ENCODE assay signal across 16 cellular contexts in genomic region chr6:42276008-42276890, GRCh38. TPM values are rescaled to one million over a fixed set of nuclear protein-coding genes. Genes with fewer than 3 reads are reported as not detected.
DNase-seq lines count a peak whose midpoint lies in the region; ATAC-seq and TF ChIP-seq lines count a peak whose summit lies in the region.
"Had no signal": no experiment of that assay in that cellular context is flagged by ENCODE, and none has a peak within 500 bp of the region (broad histone marks: within the 10 kb centered on the region; RNA-seq: fewer than 3 reads in every experiment).

No MANE protein-coding gene starts in this region.

- no peak for TF ChIP-seq POLR2A in suprapubic skin (IDR thresholded peaks at IDR 0.05)

- H3K4me1 ChIP-seq in left lung = peaks cover 14 to 26% of the 10 kb centered on the region in 2 donors
- H3K4me1 ChIP-seq in suprapubic skin = peaks cover 25% of the 10 kb centered on the region
- H3K4me1 ChIP-seq: right lobe of liver had no signal

- H3K9me3 Mint-ChIP-seq in T-helper 1 cell treated with Interleukin-12 subunit alpha and Interleukin-12 subunit beta and Interleukin-4 antibody, amounts not matched to agents 30 μg/mL and 1 μg/mL, for 36 hours = no peaks in the 10 kb centered on the region
- H3K9me3 Mint-ChIP-seq: activated B cell treated with CpG ODN at 0.5 μM for 24 hours; activated naive CD8-positive, alpha-beta T cell treated with anti-CD3 and anti-CD28 coated beads for 36 hours had no signal

- H3K36me3 ChIP-seq in left lung = no peaks in the 10 kb centered on the region
- H3K36me3 ChIP-seq in suprapubic skin = no peaks in the 10 kb centered on the region
- H3K36me3 ChIP-seq: Peyer's patch, right lobe of liver had no signal

- H3K27me3 ChIP-seq in left lung (no peaks in the 10 kb centered on the region), suprapubic skin (no peaks in the 10 kb centered on the region)
- H3K27me3 ChIP-seq: Peyer's patch, right lobe of liver had no signal

- H3K4me1 Mint-ChIP-seq in T-helper 1 cell treated with Interleukin-12 subunit alpha and Interleukin-12 subunit beta and Interleukin-4 antibody, amounts not matched to agents 30 μg/mL and 1 μg/mL, for 36 hours (ENCODE audit: low read depth) = peaks cover 22% of the 10 kb centered on the region

- no peaks in the 10 kb centered on the region for H3K27me3 Mint-ChIP-seq in T-helper 1 cell treated with Interleukin-12 subunit alpha and Interleukin-12 subunit beta and Interleukin-4 antibody, amounts not matched to agents 30 μg/mL and 1 μg/mL, for 36 hours (ENCODE audit: low read depth)
- H3K27me3 Mint-ChIP-seq: activated B cell treated with CpG ODN at 0.5 μM for 24 hours; activated naive CD8-positive, alpha-beta T cell treated with anti-CD3 and anti-CD28 coated beads for 36 hours had no signal

- WGBS in suprapubic skin = 67% methylated on average over 13 of the region's 13 CpGs

- peaks cover 12% of the 10 kb centered on the region for H3K36me3 Mint-ChIP-seq in T-helper 1 cell treated with Interleukin-12 subunit alpha and Interleukin-12 subunit beta and Interleukin-4 antibody, amounts not matched to agents 30 μg/mL and 1 μg/mL, for 36 hours (ENCODE audit: low read depth)

- H3K9me3 ChIP-seq in left lung (no peaks in the 10 kb centered on the region), suprapubic skin (no peaks in the 10 kb centered on the region)
- H3K9me3 ChIP-seq: Peyer's patch, right lobe of liver had no signal

- no peak overlapping the region for H3K4me3 Mint-ChIP-seq in T-helper 1 cell treated with Interleukin-12 subunit alpha and Interleukin-12 subunit beta and Interleukin-4 antibody, amounts not matched to agents 30 μg/mL and 1 μg/mL, for 36 hours
- H3K4me3 Mint-ChIP-seq: activated B cell treated with CpG ODN at 0.5 μM for 24 hours; activated naive CD8-positive, alpha-beta T cell treated with anti-CD3 and anti-CD28 coated beads for 36 hours had no signal

- TF ChIP-seq CTCF in choroid plexus epithelial cell (conservative IDR thresholded peaks at IDR 0.05; ENCODE audit: low read depth, low read length) = no peak
- no peak for TF ChIP-seq CTCF in left lung (IDR thresholded peaks at IDR 0.05)
- TF ChIP-seq CTCF in suprapubic skin (IDR thresholded peaks at IDR 0.05) = no peak

- ATAC-seq in left lung (no peak), GM18907 (IDR thresholded peaks at IDR 0.05; ENCODE audit: unreplicated experiment) (no peak)

- H3K4me3 ChIP-seq in choroid plexus epithelial cell (ENCODE audit: low read depth, low read length) (no peak overlapping the region), left lung (no peak overlapping the region), suprapubic skin (no peak overlapping the region)
- H3K4me3 ChIP-seq: Peyer's patch, right lobe of liver had no signal

- TF ChIP-seq EP300 in suprapubic skin (IDR thresholded peaks at IDR 0.05) = no peak

- peak overlapping the region; percentile 45 to 51 for H3K27ac ChIP-seq in left lung
- peak overlapping the region; percentile 36 for H3K27ac ChIP-seq in suprapubic skin
- H3K27ac ChIP-seq: 22Rv1, epithelial cell of prostate, right lobe of liver had no signal

- intact Hi-C loops in left lung (cut with DNase I) = no loop called here

- DNase-seq in T-helper 1 cell (no peak), choroid plexus epithelial cell (ENCODE audit: low read depth) (peak; percentile 73), left lung (no peak), suprapubic skin (ENCODE audit: low spot score in 2 of 2) (no peak), NCI-H1417 (lab: John Stamatoyannopoulos, UW) (no peak), AML-193 (lab: John Stamatoyannopoulos, UW) (no peak)
- DNase-seq: activated B cell treated with CpG ODN at 0.5 μM for 24 hours; activated naive CD8-positive, alpha-beta T cell treated with anti-CD3 and anti-CD28 coated beads for 36 hours; EL; NCI-H2029 treated with DMSO at 0.1 percent for 48 hours; Peyer's patch; right lobe of liver had no signal

- H3K27ac Mint-ChIP-seq in T-helper 1 cell treated with Interleukin-12 subunit alpha and Interleukin-12 subunit beta and Interleukin-4 antibody, amounts not matched to agents 30 μg/mL and 1 μg/mL, for 36 hours = peak overlapping the region; percentile 46
- H3K27ac Mint-ChIP-seq: activated B cell treated with CpG ODN at 0.5 μM for 24 hours; activated naive CD8-positive, alpha-beta T cell treated with anti-CD3 and anti-CD28 coated beads for 36 hours had no signal

RNA-seq across cellular contexts. Expression of gene MRPS10, which starts 58.6 kb away (rescaled TPM):
- 10 to 100 TPM; 25.4 to 30.8 TPM for total RNA-seq in left lung
- 10 to 100 TPM; 17.7 to 20.8 (median 20.3) TPM for total RNA-seq in suprapubic skin
